Comparison of ENCODE assay signal across 1 cellular context in genomic region chr15:67520976-67521769, GRCh38.
TF ChIP-seq lines count a peak whose summit lies in the region.

TSS of gene C15orf61 (plus strand) at chr15:67521131. CDS start at chr15:67521249, 118 bp downstream.

TF ChIP-seq in HepG2, 621 proteins besides CTCF, POLR2A, EP300 and RAD21 (continued from another document and continues in another):
- no peak; the same call in 1 of the 2 replicates for TF ChIP-seq ZBTB26 (CRISPR knock-in tag; IDR thresholded peaks at IDR 0.05; ENCODE audit: borderline replicate concordance)
- 0 out of 2 replicates have a peak, but pooled peaks have one; percentile 27 for TF ChIP-seq ZNF121 (CRISPR knock-in tag; IDR thresholded peaks at IDR 0.05)
- peak; percentile 52 for TF ChIP-seq FOXO1 (CRISPR knock-in tag; IDR thresholded peaks at IDR 0.05)
- TF ChIP-seq DNMT1 (CRISPR knock-in tag; IDR thresholded peaks at IDR 0.05) = peak; percentile 60; the same call in 1 of the 2 replicates
- peak; percentile 90 for TF ChIP-seq ARID4A (CRISPR knock-in tag; IDR thresholded peaks at IDR 0.05; ENCODE audit: borderline replicate concordance)
- TF ChIP-seq IKZF1 (IDR thresholded peaks at IDR 0.05) = no peak
- peak; percentile 84 for TF ChIP-seq POGK (CRISPR knock-in tag; conservative IDR thresholded peaks at IDR 0.05)
- TF ChIP-seq ZNF232 (CRISPR knock-in tag; IDR thresholded peaks at IDR 0.05; ENCODE audit: borderline replicate concordance) = peak; percentile 91
- TF ChIP-seq ZNF280B (CRISPR knock-in tag; IDR thresholded peaks at IDR 0.05; ENCODE audit: borderline replicate concordance) = peak; percentile 76; the same call in 1 of the 2 replicates
- TF ChIP-seq MAFG (CRISPR knock-in tag; IDR thresholded peaks at IDR 0.05) = peak; percentile 62; the same call in 1 of the 2 replicates
- 0 out of 2 replicates have a peak, but pooled peaks have one; percentile 44 for TF ChIP-seq ZNF224 (CRISPR knock-in tag; IDR thresholded peaks at IDR 0.05)
- TF ChIP-seq ZNF350 (CRISPR knock-in tag; IDR thresholded peaks at IDR 0.05; ENCODE audit: borderline replicate concordance, low read depth) = peak; percentile 89
- peak; percentile 82 for TF ChIP-seq ZNF501 (CRISPR knock-in tag; IDR thresholded peaks at IDR 0.05)
- no peak for TF ChIP-seq CSRNP2 (CRISPR knock-in tag; conservative IDR thresholded peaks at IDR 0.05; ENCODE audit: low read depth)
- TF ChIP-seq ZNF264 (CRISPR knock-in tag; IDR thresholded peaks at IDR 0.05) = peak; percentile 90
- TF ChIP-seq SIN3A (IDR thresholded peaks at IDR 0.05; ENCODE audit: borderline replicate concordance, low read depth, low read length) = peak; percentile 35; the same call in 1 of the 2 replicates
- peak; percentile 85; the same call in 1 of the 2 replicates for TF ChIP-seq ARNTL (CRISPR knock-in tag; IDR thresholded peaks at IDR 0.05)
- no peak; the same call in 1 of the 2 replicates for TF ChIP-seq TSC22D2 (CRISPR knock-in tag; IDR thresholded peaks at IDR 0.05; ENCODE audit: borderline replicate concordance)
- no peak for TF ChIP-seq FUBP1 (CRISPR knock-in tag; IDR thresholded peaks at IDR 0.05; ENCODE audit: borderline replicate concordance)
- TF ChIP-seq ZNF10 (CRISPR knock-in tag; IDR thresholded peaks at IDR 0.05; ENCODE audit: borderline replicate concordance, low read depth) = no peak; the same call in 1 of the 2 replicates
- no peak for TF ChIP-seq CEBPB (IDR thresholded peaks at IDR 0.05; ENCODE audit: borderline replicate concordance, low read depth, low read length)
- peak; percentile 78 for TF ChIP-seq TBX2 (CRISPR knock-in tag; IDR thresholded peaks at IDR 0.05; ENCODE audit: borderline replicate concordance)
- TF ChIP-seq PREB (CRISPR knock-in tag; IDR thresholded peaks at IDR 0.05) = peak; percentile 65; the same call in 1 of the 2 replicates
- TF ChIP-seq NRL (CRISPR knock-in tag; IDR thresholded peaks at IDR 0.05; ENCODE audit: borderline replicate concordance) = no peak
- TF ChIP-seq ARNT (IDR thresholded peaks at IDR 0.05) = no peak
- TF ChIP-seq ZNF292 (CRISPR knock-in tag; IDR thresholded peaks at IDR 0.05; ENCODE audit: borderline replicate concordance, low read depth) = no peak; the same call in 1 of the 2 replicates
- TF ChIP-seq ZNF552 (CRISPR knock-in tag; IDR thresholded peaks at IDR 0.05; ENCODE audit: borderline replicate concordance) = peak; percentile 92
- TF ChIP-seq FOSL1 (CRISPR knock-in tag; IDR thresholded peaks at IDR 0.05; ENCODE audit: borderline replicate concordance) = peak; percentile 48; the same call in 1 of the 2 replicates
- no peak for TF ChIP-seq SP1 (IDR thresholded peaks at IDR 0.05)
- no peak for TF ChIP-seq SP1 (CRISPR knock-in tag; IDR thresholded peaks at IDR 0.05)
- TF ChIP-seq HOXA3 (CRISPR knock-in tag; IDR thresholded peaks at IDR 0.05) = peak; percentile 78
- no peak for TF ChIP-seq TBL1XR1 (IDR thresholded peaks at IDR 0.05; ENCODE audit: borderline replicate concordance, low read length, partially characterized antibody)
- no peak; the same call in 1 of the 2 replicates for TF ChIP-seq ZNF737 (CRISPR knock-in tag; IDR thresholded peaks at IDR 0.05; ENCODE audit: borderline replicate concordance)
- no peak for TF ChIP-seq ZKSCAN1 (IDR thresholded peaks at IDR 0.05; ENCODE audit: low read length)
- TF ChIP-seq HOXA5 (CRISPR knock-in tag; IDR thresholded peaks at IDR 0.05) = no peak; the same call in none of the 2 replicates
- no peak for TF ChIP-seq HOXA7 (CRISPR knock-in tag; IDR thresholded peaks at IDR 0.05)
- peak; percentile 98 for TF ChIP-seq ZNF687 (CRISPR knock-in tag; IDR thresholded peaks at IDR 0.05)
